In genomic region chr5:135489466-135490244, GRCh38 we compare ENCODE assay signal across 10 cellular contexts. TPM values are rescaled to one million over a fixed set of nuclear protein-coding genes. Genes with fewer than 3 reads are reported as not detected.
DNase-seq lines count a peak whose midpoint lies in the region; ATAC-seq and TF ChIP-seq lines count a peak whose summit lies in the region.
"Had no signal": no experiment of that assay in that cellular context is flagged by ENCODE, and none has a peak within 500 bp of the region (broad histone marks: within the 10 kb centered on the region; RNA-seq: fewer than 3 reads in every experiment).

No MANE protein-coding gene starts in this region.

- peak; percentile 42 for DNase-seq in NCI-H1092 treated with DMSO at 0.1 percent for 48 hours (lab: John Stamatoyannopoulos, UW)
- DNase-seq in fibroblast of mammary gland (ENCODE audit: low read depth) = peak; percentile 15
- no peak for DNase-seq in retinal pigment epithelial cell (ENCODE audit: low read depth)
- DNase-seq in activated CD4-positive, alpha-beta memory T cell treated with anti-CD3 and anti-CD28 coated beads for 36 hours = no peak
- DNase-seq in UCSD-AML1 (lab: John Stamatoyannopoulos, UW; ENCODE audit: unreplicated experiment) = no peak
- DNase-seq: activated CD4-positive, alpha-beta T cell treated with anti-CD3 and anti-CD28 coated beads, Interleukin-2, amount 50 U/mL, for 4 hours had no signal

- H3K4me3 Mint-ChIP-seq in activated CD4-positive, alpha-beta memory T cell treated with anti-CD3 and anti-CD28 coated beads for 36 hours = no peak overlapping the region

- H3K9me3 ChIP-seq in ES-I3 (ENCODE audit: control insufficient read depth, insufficient read depth, low read length) = no peaks in the 10 kb centered on the region

- peaks cover 21% of the 10 kb centered on the region for H3K4me1 ChIP-seq in ES-I3 (ENCODE audit: insufficient read depth, low read length)

- peaks cover 78% of the 10 kb centered on the region for H3K27me3 Mint-ChIP-seq in activated CD4-positive, alpha-beta memory T cell treated with anti-CD3 and anti-CD28 coated beads for 36 hours

- no peaks in the 10 kb centered on the region for H3K36me3 Mint-ChIP-seq in activated CD4-positive, alpha-beta memory T cell treated with anti-CD3 and anti-CD28 coated beads for 36 hours

- CTCF ChIA-PET in activated CD4-positive, alpha-beta memory T cell treated with anti-CD3 and anti-CD28 coated beads for 36 hours (lab: Charles Lee) = interaction anchor here (0.7 to 1.4 kb wide), 3 partner anchors 23 to 339 kb away, joined by 3 to 4 read pairs (median 4); no protein-coding TSS in a partner anchor

- TF ChIP-seq CTCF in fibroblast of mammary gland (conservative IDR thresholded peaks at IDR 0.05; ENCODE audit: control insufficient read depth, insufficient read depth, low read depth, low read length) = no peak
- TF ChIP-seq CTCF in retinal pigment epithelial cell (conservative IDR thresholded peaks at IDR 0.05; ENCODE audit: low read depth, low read length) = no peak

- H3K9me3 Mint-ChIP-seq in activated CD4-positive, alpha-beta memory T cell treated with anti-CD3 and anti-CD28 coated beads for 36 hours = no peaks in the 10 kb centered on the region

- peaks cover 3% of the 10 kb centered on the region for H3K4me1 Mint-ChIP-seq in activated CD4-positive, alpha-beta memory T cell treated with anti-CD3 and anti-CD28 coated beads for 36 hours (ENCODE audit: low read depth)

- H3K9ac ChIP-seq in ES-I3 (ENCODE audit: low read depth, low read length) = peak overlapping the region; percentile 40; the same call in 1 of the 2 replicates

- POLR2A ChIA-PET in activated CD4-positive, alpha-beta memory T cell treated with anti-CD3 and anti-CD28 coated beads for 36 hours (lab: Charles Lee) = no interaction called here

- no peaks in the 10 kb centered on the region for H3K36me3 ChIP-seq in ES-I3 (ENCODE audit: insufficient read depth, low read length)

- intact Hi-C loops in activated CD4-positive, alpha-beta memory T cell treated with anti-CD3 and anti-CD28 coated beads for 36 hours (cut with micrococcal nuclease) = loop anchor here (5.0 kb wide), 1 partner anchor 58 kb away; no protein-coding TSS in a partner anchor

- no peak overlapping the region for H3K27ac Mint-ChIP-seq in activated CD4-positive, alpha-beta memory T cell treated with anti-CD3 and anti-CD28 coated beads for 36 hours

- ATAC-seq in GM21737 (IDR thresholded peaks at IDR 0.05; ENCODE audit: unreplicated experiment) = no peak
- no peak for ATAC-seq in HG03469 (IDR thresholded peaks at IDR 0.05; ENCODE audit: unreplicated experiment)

- H3K4me3 ChIP-seq in fibroblast of mammary gland (ENCODE audit: control insufficient read depth, low read depth, low read length) (peak overlapping the region; percentile 37), retinal pigment epithelial cell (ENCODE audit: low read length) (peak overlapping the region; percentile 46)

RNA-seq across cellular contexts. Expression of gene TIFAB, which starts 37.5 kb away (rescaled TPM):
- total RNA-seq in activated CD4-positive, alpha-beta memory T cell treated with anti-CD3 and anti-CD28 coated beads for 36 hours = not detected

RNA-seq across cellular contexts. Expression of gene DCANP1, which starts 42.5 kb away (rescaled TPM):
- not detected for total RNA-seq in activated CD4-positive, alpha-beta memory T cell treated with anti-CD3 and anti-CD28 coated beads for 36 hours

RNA-seq across cellular contexts. Expression of gene NEUROG1, which starts 46.1 kb away (rescaled TPM):
- not detected for total RNA-seq in activated CD4-positive, alpha-beta memory T cell treated with anti-CD3 and anti-CD28 coated beads for 36 hours
- total RNA-seq: mononuclear cell had no signal

Comparison
In these comparisons a context has a peak if more than half of its experiments do, and no peak if none do; other contexts are left out.
1. DNase-seq: peak in NCI-H1092 treated with DMSO at 0.1 percent for 48 hours (single experiment) and fibroblast of mammary gland (single experiment); none in retinal pigment epithelial cell (single experiment), activated CD4-positive, alpha-beta memory T cell treated with anti-CD3 and anti-CD28 coated beads for 36 hours (single experiment) and UCSD-AML1 (single experiment).